In the genomic region with DNA sequence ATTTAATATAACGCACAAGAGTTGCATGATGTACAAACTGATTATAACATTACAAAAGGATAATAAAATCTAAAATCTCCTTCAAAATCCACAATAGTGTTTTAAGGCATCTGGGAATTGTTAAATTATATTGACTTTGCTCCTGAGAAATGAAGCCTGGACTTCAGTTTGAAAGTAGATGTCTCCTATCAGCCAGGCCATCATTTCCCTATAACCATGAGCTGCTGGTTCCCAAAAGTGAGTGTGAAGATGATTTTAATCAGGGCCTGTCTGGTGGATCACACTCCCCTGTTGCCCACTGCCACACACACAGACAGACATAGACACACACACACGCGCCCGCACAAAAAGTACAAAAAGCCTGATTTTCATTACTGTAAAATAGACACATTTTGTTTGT, we compare ENCODE assay signal across 35 cellular contexts.
"Had no signal": no experiment of that assay in that cellular context is flagged by ENCODE, and none has a peak within 500 bp of the region (broad histone marks: within the 10 kb centered on the region; RNA-seq: fewer than 3 reads in every experiment).

No MANE protein-coding gene starts in this region.

- H3K27ac Mint-ChIP-seq: activated CD4-positive, alpha-beta memory T cell treated with anti-CD3 and anti-CD28 coated beads, Interleukin-2, amount 10 ng/mL, durations not matched to agents 7 days and 5 days; activated CD4-positive, alpha-beta T cell treated with anti-CD3 and anti-CD28 coated beads for 36 hours; activated CD4-positive, alpha-beta T cell treated with anti-CD3 and anti-CD28 coated beads, Interleukin-2, amount 10 ng/mL, durations not matched to agents 7 days and 5 days; activated CD8-positive, alpha-beta memory T cell treated with anti-CD3 and anti-CD28 coated beads, Interleukin-2, amount 10 ng/mL, durations not matched to agents 7 days and 5 days; activated CD8-positive, alpha-beta T cell treated with anti-CD3 and anti-CD28 coated beads, Interleukin-2, amount 10 ng/mL, durations not matched to agents 7 days and 5 days; activated naive CD4-positive, alpha-beta T cell treated with anti-CD3 and anti-CD28 coated beads, Interleukin-2, amount 10 ng/mL, durations not matched to agents 7 days and 5 days; activated naive CD4-positive, alpha-beta T cell treated with anti-CD3 and anti-CD28 coated beads, Interleukin-2, amount 50 U/mL, for 24 hours; activated naive CD8-positive, alpha-beta T cell; activated naive CD8-positive, alpha-beta T cell treated with anti-CD3 and anti-CD28 coated beads, Interleukin-2, amount 10 ng/mL, durations not matched to agents 7 days and 5 days; activated naive CD8-positive, alpha-beta T cell treated with anti-CD3 and anti-CD28 coated beads, Interleukin-2, amount 50 U/mL, for 24 hours; activated T-cell treated with anti-CD3 and anti-CD28 coated beads, Interleukin-2, amount 50 U/mL, for 24 hours; activated T-helper 2 cell treated with anti-CD3 and anti-CD28 coated beads, Interferon-gamma antibody, Interleukin-2, Interleukin-4, amounts not matched to agents 10 μg/mL and 5 μg/mL and 100 μg/mL, durations not matched to agents 14 hours and 24 hours and 36 hours; T-helper 1 cell treated with Interleukin-12 subunit alpha and Interleukin-12 subunit beta and Interleukin-4 antibody, amounts not matched to agents 30 μg/mL and 1 μg/mL, for 36 hours; T-helper 2 cell treated with Interferon-gamma antibody and Interleukin-4, amounts not matched to agents 5 μg/mL and 100 μg/mL, for 36 hours; WTC11 had no signal

- H3K36me3 ChIP-seq: ascending aorta, WERI-Rb-1 had no signal

- H3K4me1 Mint-ChIP-seq: activated CD4-positive, alpha-beta memory T cell treated with anti-CD3 and anti-CD28 coated beads, Interleukin-2, amount 10 ng/mL, durations not matched to agents 7 days and 5 days; activated CD4-positive, alpha-beta T cell treated with anti-CD3 and anti-CD28 coated beads for 36 hours; activated CD4-positive, alpha-beta T cell treated with anti-CD3 and anti-CD28 coated beads, Interleukin-2, amount 10 ng/mL, durations not matched to agents 7 days and 5 days; activated CD8-positive, alpha-beta memory T cell treated with anti-CD3 and anti-CD28 coated beads, Interleukin-2, amount 10 ng/mL, durations not matched to agents 7 days and 5 days; activated naive CD4-positive, alpha-beta T cell treated with anti-CD3 and anti-CD28 coated beads, Interleukin-2, amount 10 ng/mL, durations not matched to agents 7 days and 5 days; activated naive CD4-positive, alpha-beta T cell treated with anti-CD3 and anti-CD28 coated beads, Interleukin-2, amount 50 U/mL, for 24 hours; activated naive CD8-positive, alpha-beta T cell treated with anti-CD3 and anti-CD28 coated beads, Interleukin-2, amount 10 ng/mL, durations not matched to agents 7 days and 5 days; activated naive CD8-positive, alpha-beta T cell treated with anti-CD3 and anti-CD28 coated beads, Interleukin-2, amount 50 U/mL, for 24 hours; WTC11 had no signal

- H3K36me3 Mint-ChIP-seq: activated CD8-positive, alpha-beta memory T cell treated with anti-CD3 and anti-CD28 coated beads, Interleukin-2, amount 10 ng/mL, durations not matched to agents 7 days and 5 days; activated naive CD4-positive, alpha-beta T cell treated with anti-CD3 and anti-CD28 coated beads, Interleukin-2, amount 10 ng/mL, durations not matched to agents 7 days and 5 days; activated naive CD4-positive, alpha-beta T cell treated with anti-CD3 and anti-CD28 coated beads, Interleukin-2, amount 50 U/mL, for 24 hours; activated naive CD8-positive, alpha-beta T cell; activated naive CD8-positive, alpha-beta T cell treated with anti-CD3 and anti-CD28 coated beads, Interleukin-2, amount 10 ng/mL, durations not matched to agents 7 days and 5 days; brain had no signal

- H3K4me1 ChIP-seq: ascending aorta had no signal

- H3K27ac ChIP-seq: ascending aorta, WERI-Rb-1 had no signal

- DNase-seq: activated CD4-positive, alpha-beta memory T cell treated with anti-CD3 and anti-CD28 coated beads, Interleukin-2, amount 10 ng/mL, durations not matched to agents 7 days and 5 days; activated CD4-positive, alpha-beta T cell treated with anti-CD3 and anti-CD28 coated beads for 1 hour; activated CD4-positive, alpha-beta T cell treated with anti-CD3 and anti-CD28 coated beads for 36 hours; activated CD4-positive, alpha-beta T cell treated with anti-CD3 and anti-CD28 coated beads for 48 hours; activated CD4-positive, alpha-beta T cell treated with anti-CD3 and anti-CD28 coated beads, Interleukin-2, amount 10 ng/mL, durations not matched to agents 7 days and 5 days; activated CD4-positive, alpha-beta T cell treated with anti-CD3 and anti-CD28 coated beads, Interleukin-2, amount 50 U/mL, for 48 hours; activated CD4-positive, CD25-positive, alpha-beta regulatory T cell; activated CD8-positive, alpha-beta memory T cell treated with anti-CD3 and anti-CD28 coated beads for 24 hours; activated CD8-positive, alpha-beta memory T cell treated with anti-CD3 and anti-CD28 coated beads, Interleukin-2, amount 10 ng/mL, durations not matched to agents 7 days and 5 days; activated CD8-positive, alpha-beta memory T cell treated with anti-CD3 and anti-CD28 coated beads, Interleukin-2, amount 50 U/mL, for 48 hours; activated CD8-positive, alpha-beta T cell treated with anti-CD3 and anti-CD28 coated beads, Interleukin-2, amount 10 ng/mL, durations not matched to agents 7 days and 5 days; activated effector memory CD4-positive, alpha-beta T cell treated with Interleukin-2 at 50 U/mL for 16 hours; activated gamma-delta T cell; activated naive CD4-positive, alpha-beta T cell treated with anti-CD3 and anti-CD28 coated beads, Interleukin-2, amount 10 ng/mL, durations not matched to agents 7 days and 5 days; activated naive CD4-positive, alpha-beta T cell treated with Interleukin-2 at 50 U/mL for 16 hours; activated naive CD8-positive, alpha-beta T cell treated with anti-CD3 and anti-CD28 coated beads, Interleukin-2, amount 10 ng/mL, durations not matched to agents 7 days and 5 days; activated naive CD8-positive, alpha-beta T cell treated with anti-CD3 and anti-CD28 coated beads, Interleukin-2, amount 50 U/mL, for 24 hours; activated T-cell treated with anti-CD3 and anti-CD28 coated beads, Interleukin-2, amount 50 U/mL, for 24 hours; activated T-cell treated with anti-CD3 and anti-CD28 coated beads, Interleukin-2, amount 50 U/mL, for 48 hours; amygdala; anterior cingulate cortex; central memory CD4-positive, alpha-beta T cell; T-helper 1 cell; T-helper 2 cell; T-helper 9 cell; WERI-Rb-1 had no signal

- H3K27me3 ChIP-seq: ascending aorta had no signal

- H3K4me3 Mint-ChIP-seq: activated CD4-positive, alpha-beta memory T cell treated with anti-CD3 and anti-CD28 coated beads, Interleukin-2, amount 10 ng/mL, durations not matched to agents 7 days and 5 days; activated CD4-positive, alpha-beta T cell treated with anti-CD3 and anti-CD28 coated beads for 36 hours; activated CD4-positive, alpha-beta T cell treated with anti-CD3 and anti-CD28 coated beads, Interleukin-2, amount 10 ng/mL, durations not matched to agents 7 days and 5 days; activated CD8-positive, alpha-beta memory T cell treated with anti-CD3 and anti-CD28 coated beads, Interleukin-2, amount 10 ng/mL, durations not matched to agents 7 days and 5 days; activated CD8-positive, alpha-beta T cell treated with anti-CD3 and anti-CD28 coated beads, Interleukin-2, amount 10 ng/mL, durations not matched to agents 7 days and 5 days; activated naive CD4-positive, alpha-beta T cell treated with anti-CD3 and anti-CD28 coated beads, Interleukin-2, amount 10 ng/mL, durations not matched to agents 7 days and 5 days; activated naive CD4-positive, alpha-beta T cell treated with anti-CD3 and anti-CD28 coated beads, Interleukin-2, amount 50 U/mL, for 24 hours; activated naive CD8-positive, alpha-beta T cell; activated naive CD8-positive, alpha-beta T cell treated with anti-CD3 and anti-CD28 coated beads, Interleukin-2, amount 10 ng/mL, durations not matched to agents 7 days and 5 days; activated naive CD8-positive, alpha-beta T cell treated with anti-CD3 and anti-CD28 coated beads, Interleukin-2, amount 50 U/mL, for 24 hours; activated T-cell treated with anti-CD3 and anti-CD28 coated beads, Interleukin-2, amount 50 U/mL, for 24 hours; brain; T-helper 1 cell treated with Interleukin-12 subunit alpha and Interleukin-12 subunit beta and Interleukin-4 antibody, amounts not matched to agents 30 μg/mL and 1 μg/mL, for 36 hours; T-helper 2 cell treated with Interferon-gamma antibody and Interleukin-4, amounts not matched to agents 5 μg/mL and 100 μg/mL, for 36 hours; WTC11 had no signal

- H3K9me3 ChIP-seq: ascending aorta had no signal

- H3K27me3 Mint-ChIP-seq: activated CD4-positive, alpha-beta memory T cell treated with anti-CD3 and anti-CD28 coated beads, Interleukin-2, amount 10 ng/mL, durations not matched to agents 7 days and 5 days; activated CD4-positive, alpha-beta T cell treated with anti-CD3 and anti-CD28 coated beads for 36 hours; activated CD4-positive, alpha-beta T cell treated with anti-CD3 and anti-CD28 coated beads, Interleukin-2, amount 10 ng/mL, durations not matched to agents 7 days and 5 days; activated CD8-positive, alpha-beta memory T cell treated with anti-CD3 and anti-CD28 coated beads, Interleukin-2, amount 10 ng/mL, durations not matched to agents 7 days and 5 days; activated naive CD4-positive, alpha-beta T cell treated with anti-CD3 and anti-CD28 coated beads, Interleukin-2, amount 10 ng/mL, durations not matched to agents 7 days and 5 days; activated naive CD4-positive, alpha-beta T cell treated with anti-CD3 and anti-CD28 coated beads, Interleukin-2, amount 50 U/mL, for 24 hours; activated naive CD8-positive, alpha-beta T cell; activated naive CD8-positive, alpha-beta T cell treated with anti-CD3 and anti-CD28 coated beads, Interleukin-2, amount 10 ng/mL, durations not matched to agents 7 days and 5 days; activated naive CD8-positive, alpha-beta T cell treated with anti-CD3 and anti-CD28 coated beads, Interleukin-2, amount 50 U/mL, for 24 hours; activated T-cell treated with anti-CD3 and anti-CD28 coated beads, Interleukin-2, amount 50 U/mL, for 24 hours; brain had no signal

- H3K9me3 Mint-ChIP-seq: activated naive CD4-positive, alpha-beta T cell treated with anti-CD3 and anti-CD28 coated beads, Interleukin-2, amount 10 ng/mL, durations not matched to agents 7 days and 5 days; activated naive CD4-positive, alpha-beta T cell treated with anti-CD3 and anti-CD28 coated beads, Interleukin-2, amount 50 U/mL, for 24 hours; activated T-cell treated with anti-CD3 and anti-CD28 coated beads, Interleukin-2, amount 50 U/mL, for 24 hours; T-helper 1 cell treated with Interleukin-12 subunit alpha and Interleukin-12 subunit beta and Interleukin-4 antibody, amounts not matched to agents 30 μg/mL and 1 μg/mL, for 36 hours had no signal

- H3K4me3 ChIP-seq: ascending aorta had no signal

- ATAC-seq: activated CD4-positive, alpha-beta T cell treated with anti-CD3 and anti-CD28 coated beads for 36 hours; activated CD4-positive, CD25-positive, alpha-beta regulatory T cell treated with anti-CD3 and anti-CD28 coated beads, Interleukin-2, amount 50 U/mL, for 24 hours; activated CD8-positive, alpha-beta memory T cell treated with anti-CD3 and anti-CD28 coated beads, Interleukin-2, amount 10 ng/mL, durations not matched to agents 7 days and 5 days; activated CD8-positive, alpha-beta T cell treated with anti-CD3 and anti-CD28 coated beads, Interleukin-2, amount 10 ng/mL, durations not matched to agents 7 days and 5 days; activated naive CD8-positive, alpha-beta T cell treated with anti-CD3 and anti-CD28 coated beads, Interleukin-2, amount 50 U/mL, for 24 hours; WTC11 had no signal
